In genomic region chrX:72069380-72070160, GRCh38 we compare ENCODE assay signal across 16 cellular contexts.
DNase-seq lines count a peak whose midpoint lies in the region; ATAC-seq and TF ChIP-seq lines count a peak whose summit lies in the region.
"Had no signal": no experiment of that assay in that cellular context is flagged by ENCODE, and none has a peak within 500 bp of the region (broad histone marks: within the 10 kb centered on the region; RNA-seq: fewer than 3 reads in every experiment).

No MANE protein-coding gene starts in this region.

- POLR2A ChIA-PET in GM10248 (lab: Yijun Ruan, JAX): no interaction called here

- no peaks in the 10 kb centered on the region for H3K9me3 ChIP-seq in BE2C
- H3K9me3 ChIP-seq: BLaER1 had no signal

- H3K4me3 ChIP-seq in BE2C (ENCODE audit: low read depth, low read length): peak overlapping the region; percentile 62
- H3K4me3 ChIP-seq: BLaER1 had no signal

- H3K4me1 Mint-ChIP-seq in chondrocyte (ENCODE audit: low read depth): peaks cover 6% of the 10 kb centered on the region
- peaks cover 17% of the 10 kb centered on the region for H3K4me1 Mint-ChIP-seq in nephron progenitor cell
- H3K4me1 Mint-ChIP-seq: activated B cell treated with CpG ODN at 0.5 μM for 24 hours; stimulated activated naive B cell treated with anti-CD40 and anti-IgM and Interleukin-4, amounts not matched to agents 10 μg/mL and 1 μg/mL and 100 μg/mL, for 72 hours had no signal

- H3K27me3 Mint-ChIP-seq in chondrocyte (ENCODE audit: low read depth) (peaks cover 7% of the 10 kb centered on the region), nephron progenitor cell (ENCODE audit: low read depth, poor library complexity) (peaks cover 31% of the 10 kb centered on the region)

- H3K9me3 Mint-ChIP-seq in chondrocyte (ENCODE audit: low read depth) (no peaks in the 10 kb centered on the region), nephron progenitor cell (peaks cover 49% of the 10 kb centered on the region)
- H3K9me3 Mint-ChIP-seq: activated B cell treated with CpG ODN at 0.5 μM for 24 hours; stimulated activated naive B cell treated with anti-CD40 and anti-IgM and Interleukin-4, amounts not matched to agents 10 μg/mL and 1 μg/mL and 100 μg/mL, for 72 hours had no signal

- no peak for TF ChIP-seq CTCF in BE2C (IDR thresholded peaks at IDR 0.05; ENCODE audit: low read depth, low read length)
- TF ChIP-seq CTCF in chondrocyte (IDR thresholded peaks at IDR 0.05): no peak
- TF ChIP-seq CTCF in nephron progenitor cell (IDR thresholded peaks at IDR 0.05): no peak
- TF ChIP-seq CTCF in GM10248 (IDR thresholded peaks at IDR 0.05; ENCODE audit: control extremely low read depth, extremely low read depth, low read depth, missing control alignments): no peak

- CTCF ChIA-PET in GM10248 (lab: Yijun Ruan, JAX): no interaction called here

- no peak for ATAC-seq in HG03432 (IDR thresholded peaks at IDR 0.05; ENCODE audit: unreplicated experiment)
- ATAC-seq: stimulated activated naive B cell treated with anti-CD40 and anti-IgM and Interleukin-4, amounts not matched to agents 10 μg/mL and 1 μg/mL and 100 μg/mL, for 72 hours had no signal

- no peak overlapping the region for H3K27ac Mint-ChIP-seq in chondrocyte (ENCODE audit: unreplicated experiment)
- H3K27ac Mint-ChIP-seq in nephron progenitor cell: no peak overlapping the region
- H3K27ac Mint-ChIP-seq: activated B cell treated with CpG ODN at 0.5 μM for 24 hours; stimulated activated naive B cell treated with anti-CD40 and anti-IgM and Interleukin-4, amounts not matched to agents 10 μg/mL and 1 μg/mL and 100 μg/mL, for 72 hours had no signal

- H3K36me3 Mint-ChIP-seq in chondrocyte (ENCODE audit: low read depth) (no peaks in the 10 kb centered on the region), nephron progenitor cell (ENCODE audit: low read depth) (no peaks in the 10 kb centered on the region)
- H3K36me3 Mint-ChIP-seq: stimulated activated naive B cell treated with anti-CD40 and anti-IgM and Interleukin-4, amounts not matched to agents 10 μg/mL and 1 μg/mL and 100 μg/mL, for 72 hours had no signal

- H3K4me3 Mint-ChIP-seq in chondrocyte (ENCODE audit: unreplicated experiment) (peak overlapping the region; percentile 64), nephron progenitor cell (peak overlapping the region; percentile 68)
- H3K4me3 Mint-ChIP-seq: activated B cell treated with CpG ODN at 0.5 μM for 24 hours; stimulated activated naive B cell treated with anti-CD40 and anti-IgM and Interleukin-4, amounts not matched to agents 10 μg/mL and 1 μg/mL and 100 μg/mL, for 72 hours had no signal

- H3K36me3 ChIP-seq in BE2C: no peaks in the 10 kb centered on the region; the same call in 1 of the 2 replicates
- H3K36me3 ChIP-seq: BLaER1 had no signal

- no peaks in the 10 kb centered on the region for H3K27me3 ChIP-seq in BE2C

- H3K4me1 ChIP-seq in BE2C: peaks cover 11% of the 10 kb centered on the region; the same call in 1 of the 2 replicates
- H3K4me1 ChIP-seq: BLaER1 had no signal

- peak; percentile 26 for DNase-seq in BE2C
- DNase-seq in Kasumi-1 (lab: John Stamatoyannopoulos, UW): peak; percentile 2 to 21
- DNase-seq in chondrocyte (ENCODE audit: low spot score): no peak
- no peak for DNase-seq in nephron progenitor cell
- DNase-seq in GM10248 (ENCODE audit: extremely low spot score): no peak
- DNase-seq in anterior cingulate cortex (lab: John Stamatoyannopoulos, UW): no peak
- no peak for DNase-seq in SHP77 (lab: John Stamatoyannopoulos, UW)
- DNase-seq: activated B cell treated with CpG ODN at 0.5 μM for 24 hours; activated effector memory CD4-positive, alpha-beta T cell treated with anti-CD3 and anti-CD28 coated beads, Interleukin-2, amount 50 U/mL, for 16 hours; dermis blood vessel endothelial cell; kidney glomerular epithelial cell; MV-4-11; stimulated activated CD4-positive, alpha-beta T cell treated with anti-CD3 and anti-CD28 coated beads, Interleukin-2, amount 100 ng/mL, for 24 hours; stimulated activated naive B cell treated with anti-CD40 and anti-IgM and Interleukin-4, amounts not matched to agents 10 μg/mL and 1 μg/mL and 100 μg/mL, for 72 hours had no signal

Comparison
In these comparisons a context has a peak if more than half of its experiments do, and no peak if none do; other contexts are left out.
1. DNase-seq: peak in BE2C (single experiment) and Kasumi-1 (2 of 2); none in chondrocyte (single experiment), nephron progenitor cell (single experiment), GM10248 (single experiment), anterior cingulate cortex (0 of 58) and SHP77 (0 of 2).